Comparison of ENCODE assay signal across 20 cellular contexts in the genomic region with DNA sequence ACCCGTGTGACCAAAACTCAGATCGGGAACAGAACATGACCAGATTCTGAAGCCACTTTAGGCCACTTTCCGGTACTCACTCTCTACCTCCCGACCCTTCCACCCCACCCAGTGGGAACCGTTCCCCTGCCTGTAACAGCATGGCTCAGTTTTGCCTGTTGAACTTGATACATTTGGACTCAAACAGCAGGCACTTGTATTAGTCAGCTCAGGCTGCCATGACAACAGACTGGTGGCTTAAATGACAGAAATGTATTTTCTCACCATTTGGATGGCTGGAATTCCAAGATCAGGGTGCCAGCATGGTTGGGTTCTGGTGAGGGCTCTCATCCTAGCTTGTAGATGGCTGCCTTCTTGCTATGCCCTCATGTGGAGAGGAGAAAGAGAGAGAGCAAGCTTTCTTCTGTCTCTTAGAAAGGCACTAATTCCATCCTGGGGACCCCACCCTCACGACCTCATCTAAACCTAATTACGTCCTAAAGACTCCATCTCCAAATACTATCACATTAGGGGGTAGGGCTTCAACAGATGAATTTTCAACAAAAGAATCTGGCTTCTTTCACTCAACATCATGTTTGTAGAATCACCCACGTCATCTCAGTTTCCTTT. TPM values are rescaled to one million over a fixed set of nuclear protein-coding genes. Genes with fewer than 3 reads are reported as not detected.
DNase-seq lines count a peak whose midpoint lies in the region; ATAC-seq and TF ChIP-seq lines count a peak whose summit lies in the region.
"Had no signal": no experiment of that assay in that cellular context is flagged by ENCODE, and none has a peak within 500 bp of the region (broad histone marks: within the 10 kb centered on the region; RNA-seq: fewer than 3 reads in every experiment).

No MANE protein-coding gene starts in this region.

- 92 to 94% methylated on average over 8 of the region's 8 CpGs for WGBS in sigmoid colon, 2 donors

- POLR2A ChIA-PET in activated CD8-positive, alpha-beta T cell treated with anti-CD3 and anti-CD28 coated beads, Interleukin-2, amount 10 ng/mL, durations not matched to agents 7 days and 5 days (lab: Charles Lee), result no interaction called here

- TF ChIP-seq POLR2A in sigmoid colon (IDR thresholded peaks at IDR 0.05), result no peak

- peak; percentile 17 for DNase-seq in NCI-H748 (lab: John Stamatoyannopoulos, UW; ENCODE audit: unreplicated experiment)
- no peak for DNase-seq in NCI-H748 treated with DMSO at 0.1 percent for 48 hours (lab: John Stamatoyannopoulos, UW)
- peak; percentile 47 for DNase-seq in M059J (ENCODE audit: low read depth)
- no peak for DNase-seq in chondrocyte (ENCODE audit: low spot score)
- DNase-seq in sigmoid colon, result peak; percentile 17
- no peak for DNase-seq in left lobe of liver (ENCODE audit: low spot score)
- no peak for DNase-seq in superior temporal gyrus (ENCODE audit: extremely low spot score)
- DNase-seq in activated CD8-positive, alpha-beta T cell treated with anti-CD3 and anti-CD28 coated beads, Interleukin-2, amount 10 ng/mL, durations not matched to agents 7 days and 5 days, result no peak
- DNase-seq: BE2C; CD4-positive, alpha-beta T cell; DMS153; H7; Kasumi-1; NCI-H1092 treated with DMSO at 0.1 percent for 48 hours; NCI-H2081 treated with DMSO at 0.1 percent for 48 hours; NCI-H510A; NCI-H82; OCI-M1 had no signal

- H3K27ac ChIP-seq in sigmoid colon, result no peak overlapping the region
- H3K27ac ChIP-seq: HL-60 had no signal

- TF ChIP-seq CTCF in chondrocyte (IDR thresholded peaks at IDR 0.05), result no peak
- TF ChIP-seq CTCF in sigmoid colon (IDR thresholded peaks at IDR 0.05), result no peak

- no peaks in the 10 kb centered on the region for H3K27me3 ChIP-seq in sigmoid colon
- H3K27me3 ChIP-seq: BE2C had no signal

- H3K4me3 Mint-ChIP-seq in chondrocyte (ENCODE audit: unreplicated experiment), result no peak overlapping the region
- no peak overlapping the region for H3K4me3 Mint-ChIP-seq in activated CD8-positive, alpha-beta T cell treated with anti-CD3 and anti-CD28 coated beads, Interleukin-2, amount 10 ng/mL, durations not matched to agents 7 days and 5 days
- H3K4me3 Mint-ChIP-seq: CD4-positive, alpha-beta T cell; IgD-negative memory B cell had no signal

- H3K4me3 ChIP-seq in sigmoid colon, result no peak overlapping the region

- CTCF ChIA-PET in activated CD8-positive, alpha-beta T cell treated with anti-CD3 and anti-CD28 coated beads, Interleukin-2, amount 10 ng/mL, durations not matched to agents 7 days and 5 days (lab: Charles Lee), result no interaction called here

- intact Hi-C loops in sigmoid colon (cut with DNase I), result no loop called here

- peaks cover 2% of the 10 kb centered on the region for H3K36me3 Mint-ChIP-seq in chondrocyte (ENCODE audit: low read depth)
- H3K36me3 Mint-ChIP-seq in activated CD8-positive, alpha-beta T cell treated with anti-CD3 and anti-CD28 coated beads, Interleukin-2, amount 10 ng/mL, durations not matched to agents 7 days and 5 days (ENCODE audit: low read depth), result no peaks in the 10 kb centered on the region
- H3K36me3 Mint-ChIP-seq: IgD-negative memory B cell had no signal

- peaks cover 0 to 13% (median 12%) of the 10 kb centered on the region in 4 donors for H3K4me1 ChIP-seq in sigmoid colon

- no peaks in the 10 kb centered on the region for H3K9me3 ChIP-seq in sigmoid colon
- H3K9me3 ChIP-seq: BE2C had no signal

- peaks cover 10% of the 10 kb centered on the region for H3K27me3 Mint-ChIP-seq in chondrocyte (ENCODE audit: low read depth)
- peaks cover 6% of the 10 kb centered on the region for H3K27me3 Mint-ChIP-seq in activated CD8-positive, alpha-beta T cell treated with anti-CD3 and anti-CD28 coated beads, Interleukin-2, amount 10 ng/mL, durations not matched to agents 7 days and 5 days (ENCODE audit: low read depth)

- peaks cover 8% of the 10 kb centered on the region for H3K9me3 Mint-ChIP-seq in chondrocyte (ENCODE audit: low read depth)
- H3K9me3 Mint-ChIP-seq in activated CD8-positive, alpha-beta T cell treated with anti-CD3 and anti-CD28 coated beads, Interleukin-2, amount 10 ng/mL, durations not matched to agents 7 days and 5 days (ENCODE audit: insufficient read depth), result no peaks in the 10 kb centered on the region
- H3K9me3 Mint-ChIP-seq: CD4-positive, alpha-beta T cell had no signal

- ATAC-seq in left lobe of liver, result no peak
- ATAC-seq in activated CD8-positive, alpha-beta T cell treated with anti-CD3 and anti-CD28 coated beads, Interleukin-2, amount 10 ng/mL, durations not matched to agents 7 days and 5 days, result no peak

- H3K36me3 ChIP-seq in sigmoid colon, result no peaks in the 10 kb centered on the region
- H3K36me3 ChIP-seq: BE2C had no signal

- peak overlapping the region; percentile 51 for H3K27ac Mint-ChIP-seq in chondrocyte (ENCODE audit: unreplicated experiment)
- H3K27ac Mint-ChIP-seq in activated CD8-positive, alpha-beta T cell treated with anti-CD3 and anti-CD28 coated beads, Interleukin-2, amount 10 ng/mL, durations not matched to agents 7 days and 5 days, result no peak overlapping the region
- H3K27ac Mint-ChIP-seq: CD4-positive, alpha-beta T cell; IgD-negative memory B cell had no signal

- peaks cover 44% of the 10 kb centered on the region for H3K4me1 Mint-ChIP-seq in chondrocyte (ENCODE audit: low read depth)
- H3K4me1 Mint-ChIP-seq in activated CD8-positive, alpha-beta T cell treated with anti-CD3 and anti-CD28 coated beads, Interleukin-2, amount 10 ng/mL, durations not matched to agents 7 days and 5 days (ENCODE audit: low read depth), result no peaks in the 10 kb centered on the region

- no peak for TF ChIP-seq EP300 in sigmoid colon (IDR thresholded peaks at IDR 0.05)

RNA-seq across cellular contexts. Expression of a gene that starts 9.3 kb away (rescaled TPM):
- 0.05 TPM in 1 of 2 replicates, not detected in the other for total RNA-seq in M059J (2014; rRNA removed; shearing (Covaris generic))
- total RNA-seq in chondrocyte (0.31 TPM in 1 of 3 replicates, not detected in the others), sigmoid colon (under 1 TPM in 2 of 4 donors, not detected in 2; 0.16 to 0.55 TPM), left lobe of liver (not detected)
- 1 to 10 TPM in 2 of 3 donors, under 1 TPM in 1; 0.95 to 4.4 (median 2.4) TPM for polyA plus RNA-seq in sigmoid colon
- under 1 TPM in 1 of 2 experiments, not detected in 1; 0.26 TPM for total RNA-seq in activated CD8-positive, alpha-beta T cell treated with anti-CD3 and anti-CD28 coated beads, Interleukin-2, amount 10 ng/mL, durations not matched to agents 7 days and 5 days
- total RNA-seq: CD4-positive, alpha-beta T cell had no signal
- polyA plus RNA-seq: IgD-negative memory B cell had no signal

Comparison
In these comparisons a context has a peak if more than half of its experiments do, and no peak if none do; other contexts are left out.
1. DNase-seq: peak in NCI-H748 (single experiment), M059J (single experiment) and sigmoid colon (single experiment); none in NCI-H748 treated with DMSO at 0.1 percent for 48 hours (single experiment), chondrocyte (single experiment), left lobe of liver (single experiment), superior temporal gyrus (single experiment) and activated CD8-positive, alpha-beta T cell treated with anti-CD3 and anti-CD28 coated beads, Interleukin-2, amount 10 ng/mL, durations not matched to agents 7 days and 5 days (single experiment).